10 cellular contexts compared by ENCODE assay signal in the genomic region with DNA sequence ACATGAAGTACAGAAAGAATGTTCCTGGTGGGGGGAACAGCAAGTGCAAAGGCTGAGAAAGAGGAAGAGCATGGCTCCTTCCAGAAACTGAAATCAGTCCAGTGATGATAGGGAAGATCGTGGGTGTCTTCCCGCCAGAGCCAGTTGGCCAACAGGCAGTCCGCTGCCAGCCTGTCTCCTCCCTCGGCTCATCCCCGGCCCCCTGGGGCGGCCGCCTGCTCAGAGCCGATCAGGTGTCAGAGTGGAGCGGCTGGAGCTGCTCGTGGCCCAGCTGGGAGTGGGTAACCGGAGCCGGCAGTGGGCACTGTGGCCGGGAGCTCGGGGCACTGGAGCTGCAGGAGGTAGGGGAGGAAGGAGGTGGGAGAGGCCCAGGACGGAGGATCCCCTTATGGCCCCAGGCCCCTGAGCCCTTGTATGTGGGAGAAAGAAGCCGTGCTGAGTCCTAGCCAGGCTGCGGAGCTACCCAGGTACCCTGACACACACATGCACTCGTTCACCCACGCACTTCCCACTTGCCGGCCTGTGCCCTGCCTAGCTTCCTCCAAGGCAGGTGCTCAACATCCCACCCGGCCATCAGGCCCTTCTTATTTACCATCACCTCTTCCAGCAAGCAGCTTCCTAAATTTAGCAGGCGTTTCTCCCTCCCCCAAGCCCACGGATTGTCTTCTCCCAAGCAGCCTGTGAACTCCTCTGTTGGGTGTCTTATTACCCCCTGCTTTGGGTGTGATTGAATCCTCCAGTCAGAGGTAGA. TPM values are rescaled to one million over a fixed set of nuclear protein-coding genes. Genes with fewer than 3 reads are reported as not detected.
DNase-seq lines count a peak whose midpoint lies in the region; ATAC-seq lines count a peak whose summit lies in the region.
"Had no signal": no experiment of that assay in that cellular context is flagged by ENCODE, and none has a peak within 500 bp of the region (broad histone marks: within the 10 kb centered on the region; RNA-seq: fewer than 3 reads in every experiment).

No MANE protein-coding gene starts in this region.

- no peak overlapping the region for H3K27ac ChIP-seq in neuronal stem cell (replicated peaks; ENCODE audit: low read length)
- H3K27ac ChIP-seq: KMS-11 had no signal

- H3K14ac ChIP-seq in neuronal stem cell (ENCODE audit: low read length), result no peak overlapping the region

- H3K9ac ChIP-seq in neuronal stem cell (ENCODE audit: low read depth, low read length, poor library complexity), result no peak overlapping the region
- H3K9ac ChIP-seq: KMS-11 had no signal

- H2AK5ac ChIP-seq in neuronal stem cell (ENCODE audit: low read depth, low read length), result peak overlapping the region; percentile 25

- no peak overlapping the region for H2BK120ac ChIP-seq in neuronal stem cell (ENCODE audit: low read depth, low read length)

- peaks cover 7% of the 10 kb centered on the region for H3K79me1 ChIP-seq in neuronal stem cell (ENCODE audit: low read depth, low read length)

- H3K27me3 ChIP-seq in neuronal stem cell (ENCODE audit: control insufficient read depth in 3 of 3, insufficient read depth in 3 of 3, low read depth in 1 of 3, low read length in 3 of 3), result no peaks in the 10 kb centered on the region

- no peak overlapping the region for H2AFZ ChIP-seq in neuronal stem cell (ENCODE audit: low read length)

- CTCF ChIA-PET in activated CD4-positive, alpha-beta memory T cell treated with anti-CD3 and anti-CD28 coated beads for 36 hours (lab: Charles Lee), result interaction anchor here (1.1 kb wide), 1 partner anchor 44 kb away, joined by 6 read pairs; no protein-coding TSS in a partner anchor

- H3K27me3 Mint-ChIP-seq in activated CD4-positive, alpha-beta memory T cell treated with anti-CD3 and anti-CD28 coated beads for 36 hours, result no peaks in the 10 kb centered on the region

- H3K36me3 ChIP-seq in neuronal stem cell (replicated peaks in 1 of 2; ENCODE audit: control insufficient read depth in 2 of 2, insufficient read depth in 2 of 2, low read length in 2 of 2), result peaks cover 5 to 17% of the 10 kb centered on the region in 2 donors

- H3K4me3 ChIP-seq in neuronal stem cell (ENCODE audit: low read length in 2 of 2), result no peak overlapping the region

- peak; percentile 43 for DNase-seq in DMS79 treated with DMSO at 0.1 percent for 48 hours (lab: John Stamatoyannopoulos, UW)
- peak; percentile 84 for DNase-seq in NCI-H146 (lab: John Stamatoyannopoulos, UW)
- DNase-seq in activated CD4-positive, alpha-beta memory T cell treated with anti-CD3 and anti-CD28 coated beads for 36 hours, result no peak
- no peak for DNase-seq in neuronal stem cell (ENCODE audit: low spot score)
- DNase-seq in stimulated activated CD4-positive, alpha-beta T cell treated with anti-CD3 and anti-CD28 coated beads, Interleukin-4, amount 100 ng/mL, for 24 hours, result no peak
- DNase-seq in cardiac septum (ENCODE audit: low spot score), result no peak

- peak overlapping the region; percentile 59 for H3K4me3 Mint-ChIP-seq in activated CD4-positive, alpha-beta memory T cell treated with anti-CD3 and anti-CD28 coated beads for 36 hours

- H3K18ac ChIP-seq in neuronal stem cell (ENCODE audit: low read length), result no peak overlapping the region

- no peaks in the 10 kb centered on the region for H3K9me3 Mint-ChIP-seq in activated CD4-positive, alpha-beta memory T cell treated with anti-CD3 and anti-CD28 coated beads for 36 hours

- intact Hi-C loops in activated CD4-positive, alpha-beta memory T cell treated with anti-CD3 and anti-CD28 coated beads for 36 hours (cut with micrococcal nuclease), result loop anchor here (5.0 to 10.0 kb wide), 2 partner anchors 59 to 212 kb away; a partner anchor contains a TSS
- intact Hi-C loops in cardiac septum (cut with DNase I), result loop anchor here (5.0 kb wide), 1 partner anchor 197 kb away; a partner anchor contains a TSS

- H3K9me3 ChIP-seq in neuronal stem cell (replicated peaks in 1 of 2; ENCODE audit: control insufficient read depth in 2 of 2, insufficient read depth in 1 of 2, low read depth in 1 of 2, low read length in 2 of 2), result no peaks in the 10 kb centered on the region

- H4K91ac ChIP-seq in neuronal stem cell (ENCODE audit: low read depth, low read length, poor library complexity), result no peak overlapping the region

- no peak overlapping the region for H2BK12ac ChIP-seq in neuronal stem cell (ENCODE audit: low read length)

- H3K23ac ChIP-seq in neuronal stem cell (ENCODE audit: low read depth, low read length, poor library complexity), result peak overlapping the region; percentile 16

- peaks cover 11% of the 10 kb centered on the region for H3K36me3 Mint-ChIP-seq in activated CD4-positive, alpha-beta memory T cell treated with anti-CD3 and anti-CD28 coated beads for 36 hours

- H2BK5ac ChIP-seq in neuronal stem cell (ENCODE audit: low read length), result no peak overlapping the region

- WGBS in neuronal stem cell (ENCODE audit: extremely low coverage in 2 of 2, insufficient read length in 2 of 2, insufficient replicate concordance in 1 of 2), 2 donors, result no CpG with 5 or more reads among the region's 23 CpGs

- H2BK15ac ChIP-seq in neuronal stem cell (ENCODE audit: low read length), result no peak overlapping the region

- no peak overlapping the region for H3K4ac ChIP-seq in neuronal stem cell (ENCODE audit: low read length)

- ATAC-seq in GM19467 (IDR thresholded peaks at IDR 0.05; ENCODE audit: unreplicated experiment), result no peak
- ATAC-seq: GM12878 had no signal

- peaks cover 0 to 7% of the 10 kb centered on the region in 2 donors for H3K4me1 ChIP-seq in neuronal stem cell (ENCODE audit: control insufficient read depth in 2 of 2, insufficient read depth in 1 of 2, low read depth in 1 of 2, low read length in 2 of 2)

- H3K4me1 Mint-ChIP-seq in activated CD4-positive, alpha-beta memory T cell treated with anti-CD3 and anti-CD28 coated beads for 36 hours (ENCODE audit: low read depth), result peaks cover 29% of the 10 kb centered on the region

- no peak overlapping the region for H4K8ac ChIP-seq in neuronal stem cell (ENCODE audit: low read depth, low read length)

- H3K4me2 ChIP-seq in neuronal stem cell (ENCODE audit: insufficient read depth, low read length, poor library complexity, severe bottlenecking), result no peak overlapping the region

- POLR2A ChIA-PET in activated CD4-positive, alpha-beta memory T cell treated with anti-CD3 and anti-CD28 coated beads for 36 hours (lab: Charles Lee), result no interaction called here

- H3K27ac Mint-ChIP-seq in activated CD4-positive, alpha-beta memory T cell treated with anti-CD3 and anti-CD28 coated beads for 36 hours, result no peak overlapping the region

RNA-seq across cellular contexts. Expression of a gene that starts 1.7 kb away (rescaled TPM):
- 1 to 10 TPM; 1.7 to 1.8 TPM for total RNA-seq in activated CD4-positive, alpha-beta memory T cell treated with anti-CD3 and anti-CD28 coated beads for 36 hours
- 0.60 TPM for polyA plus RNA-seq in neuronal stem cell (2013, experiment 1 of 2)
- 0.64 TPM for polyA plus RNA-seq in neuronal stem cell (2013, experiment 2 of 2)
- total RNA-seq in cardiac septum, result 1.6 TPM

RNA-seq across cellular contexts. Expression of a gene that starts 1.8 kb away (rescaled TPM):
- 10 to 100 TPM; 28.0 to 29.7 TPM for total RNA-seq in activated CD4-positive, alpha-beta memory T cell treated with anti-CD3 and anti-CD28 coated beads for 36 hours
- polyA plus RNA-seq in neuronal stem cell (2013, experiment 1 of 2), result 14.7 TPM
- polyA plus RNA-seq in neuronal stem cell (2013, experiment 2 of 2), result 15.1 TPM
- 14.9 TPM for total RNA-seq in cardiac septum

RNA-seq across cellular contexts. Expression of a gene that starts 30.7 kb away (rescaled TPM):
- total RNA-seq in activated CD4-positive, alpha-beta memory T cell treated with anti-CD3 and anti-CD28 coated beads for 36 hours, result not detected
- 0.11 TPM for polyA plus RNA-seq in neuronal stem cell (2013, experiment 1 of 2)
- 0.07 TPM for polyA plus RNA-seq in neuronal stem cell (2013, experiment 2 of 2)
- not detected for total RNA-seq in cardiac septum
- total RNA-seq: bronchial epithelial cell, GM12878 had no signal

RNA-seq across cellular contexts. Expression of a gene that starts 45.2 kb away (rescaled TPM):
- total RNA-seq in activated CD4-positive, alpha-beta memory T cell treated with anti-CD3 and anti-CD28 coated beads for 36 hours, result 10 to 100 TPM; 11.0 to 14.2 TPM
- polyA plus RNA-seq in neuronal stem cell (2013, experiment 1 of 2), result 0.06 TPM
- polyA plus RNA-seq in neuronal stem cell (2013, experiment 2 of 2), result 0.03 TPM
- total RNA-seq in cardiac septum, result not detected
- total RNA-seq: bronchial epithelial cell had no signal

Comparison
In these comparisons a context has a peak if more than half of its experiments do, and no peak if none do; other contexts are left out.
1. DNase-seq: peak in DMS79 treated with DMSO at 0.1 percent for 48 hours (single experiment) and NCI-H146 (single experiment); none in activated CD4-positive, alpha-beta memory T cell treated with anti-CD3 and anti-CD28 coated beads for 36 hours (single experiment), neuronal stem cell (single experiment), stimulated activated CD4-positive, alpha-beta T cell treated with anti-CD3 and anti-CD28 coated beads, Interleukin-4, amount 100 ng/mL, for 24 hours (single experiment) and cardiac septum (single experiment).